ENCODE assay signal across 15 cellular contexts in genomic region chr7:136033413-136034031, GRCh38. TPM values are rescaled to one million over a fixed set of nuclear protein-coding genes. Genes with fewer than 3 reads are reported as not detected.
DNase-seq lines count a peak whose midpoint lies in the region; ATAC-seq and TF ChIP-seq lines count a peak whose summit lies in the region.
"Had no signal": no experiment of that assay in that cellular context is flagged by ENCODE, and none has a peak within 500 bp of the region (broad histone marks: within the 10 kb centered on the region; RNA-seq: fewer than 3 reads in every experiment).

No MANE protein-coding gene starts in this region.

- no peak overlapping the region for H3K4me3 Mint-ChIP-seq in stimulated activated naive CD8-positive, alpha-beta T cell treated with anti-CD3 and anti-CD28 coated beads, Interleukin-15, amount 100 ng/mL, for 72 hours
- H3K4me3 Mint-ChIP-seq in nephron progenitor cell: no peak overlapping the region

- TF ChIP-seq POLR2A in heart left ventricle (IDR thresholded peaks at IDR 0.05): no peak

- no peaks in the 10 kb centered on the region for H3K27me3 ChIP-seq in heart left ventricle
- H3K27me3 ChIP-seq: ascending aorta had no signal

- peak; percentile 26 for ATAC-seq in stimulated activated naive CD8-positive, alpha-beta T cell treated with anti-CD3 and anti-CD28 coated beads, Interleukin-15, Interleukin-2, amounts not matched to agents 100 U/mL and 50 U/mL, for 24 hours
- no peak for ATAC-seq in stimulated activated naive CD8-positive, alpha-beta T cell treated with anti-CD3 and anti-CD28 coated beads, Interleukin-15, amount 100 ng/mL, for 72 hours
- ATAC-seq in heart left ventricle: peak; percentile 90 to 95 (median 92)
- ATAC-seq in HG02981 (IDR thresholded peaks at IDR 0.05; ENCODE audit: unreplicated experiment): no peak
- no peak for ATAC-seq in HG03565 (IDR thresholded peaks at IDR 0.05; ENCODE audit: unreplicated experiment)

- no peak for DNase-seq in stimulated activated naive CD8-positive, alpha-beta T cell treated with anti-CD3 and anti-CD28 coated beads, Interleukin-15, Interleukin-2, amounts not matched to agents 100 U/mL and 50 U/mL, for 24 hours
- no peak for DNase-seq in stimulated activated naive CD8-positive, alpha-beta T cell treated with anti-CD3 and anti-CD28 coated beads, Interleukin-15, amount 100 ng/mL, for 72 hours
- DNase-seq in heart left ventricle (peak in 3 of 5 donors; percentile 15 to 53 (median 40)), nephron progenitor cell (no peak), NAMALWA (ENCODE audit: low spot score) (no peak), NCI-H1105 treated with DMSO at 0.1 percent for 48 hours (lab: John Stamatoyannopoulos, UW) (no peak)
- DNase-seq: Calu3, foreskin fibroblast, Karpas-422, NCI-H1930, SHP77, trophoblast cell had no signal

- H3K36me3 Mint-ChIP-seq in nephron progenitor cell (ENCODE audit: low read depth): peaks cover 4% of the 10 kb centered on the region

- intact Hi-C loops in heart left ventricle (cut with DNase I): loop anchor here in 1 of 10 donors (2.0 to 10.0 kb wide), 2 partner anchors 151 to 315 kb away; no protein-coding TSS in a partner anchor

- peaks cover 0 to 6% of the 10 kb centered on the region in 2 donors for H3K9me3 Mint-ChIP-seq in stimulated activated naive CD8-positive, alpha-beta T cell treated with anti-CD3 and anti-CD28 coated beads, Interleukin-15, amount 100 ng/mL, for 72 hours
- H3K9me3 Mint-ChIP-seq in nephron progenitor cell: peaks cover 8% of the 10 kb centered on the region

- H3K4me1 ChIP-seq in heart left ventricle: peaks cover 0 to 25% (median 4%) of the 10 kb centered on the region in 12 donors
- H3K4me1 ChIP-seq: ascending aorta had no signal

- TF ChIP-seq CTCF in heart left ventricle (IDR thresholded peaks at IDR 0.05) (no peak), nephron progenitor cell (IDR thresholded peaks at IDR 0.05) (no peak)

- H3K36me3 ChIP-seq in heart left ventricle: no peaks in the 10 kb centered on the region
- H3K36me3 ChIP-seq: ascending aorta had no signal

- H3K27me3 Mint-ChIP-seq in stimulated activated naive CD8-positive, alpha-beta T cell treated with anti-CD3 and anti-CD28 coated beads, Interleukin-15, amount 100 ng/mL, for 72 hours: no peaks in the 10 kb centered on the region
- H3K27me3 Mint-ChIP-seq in nephron progenitor cell (ENCODE audit: low read depth, poor library complexity): no peaks in the 10 kb centered on the region

- H3K9me3 ChIP-seq in heart left ventricle: no peaks in the 10 kb centered on the region
- H3K9me3 ChIP-seq: ascending aorta had no signal

- H3K4me1 Mint-ChIP-seq in stimulated activated naive CD8-positive, alpha-beta T cell treated with anti-CD3 and anti-CD28 coated beads, Interleukin-15, amount 100 ng/mL, for 72 hours: peaks cover 40% of the 10 kb centered on the region
- peaks cover 50% of the 10 kb centered on the region for H3K4me1 Mint-ChIP-seq in nephron progenitor cell

- peak overlapping the region in 1 of 2 donors; percentile 7 for H3K27ac Mint-ChIP-seq in stimulated activated naive CD8-positive, alpha-beta T cell treated with anti-CD3 and anti-CD28 coated beads, Interleukin-15, amount 100 ng/mL, for 72 hours
- peak overlapping the region; percentile 94 for H3K27ac Mint-ChIP-seq in nephron progenitor cell

- H3K27ac ChIP-seq in heart left ventricle: peak overlapping the region; percentile 57 to 91 (median 83)
- H3K27ac ChIP-seq: ascending aorta had no signal

- no peak overlapping the region for H3K4me3 ChIP-seq in heart left ventricle
- H3K4me3 ChIP-seq: ascending aorta had no signal

- 33 to 34% (median 33%) methylated on average over 6 of the region's 6 CpGs for WGBS in heart left ventricle, 4 donors

RNA-seq across cellular contexts. Expression of gene MTPN, which starts 56.4 kb away (rescaled TPM):
- total RNA-seq in heart left ventricle: 100 to 1,000 TPM in 2 of 9 donors, 10 to 100 TPM in 7; 58.7 to 130 (median 90.4) TPM
- polyA plus RNA-seq in heart left ventricle: 100 to 1,000 TPM in 1 of 2 donors, 10 to 100 TPM in 1; 22.1 to 115 TPM

Comparison
In these comparisons a context has a peak if more than half of its experiments do, and no peak if none do; other contexts are left out.
1. ATAC-seq: peak in stimulated activated naive CD8-positive, alpha-beta T cell treated with anti-CD3 and anti-CD28 coated beads, Interleukin-15, Interleukin-2, amounts not matched to agents 100 U/mL and 50 U/mL, for 24 hours (single experiment) and heart left ventricle (4 of 4); none in stimulated activated naive CD8-positive, alpha-beta T cell treated with anti-CD3 and anti-CD28 coated beads, Interleukin-15, amount 100 ng/mL, for 72 hours (single experiment), HG02981 (single experiment) and HG03565 (single experiment).
2. DNase-seq: peak in heart left ventricle (3 of 5); none in stimulated activated naive CD8-positive, alpha-beta T cell treated with anti-CD3 and anti-CD28 coated beads, Interleukin-15, Interleukin-2, amounts not matched to agents 100 U/mL and 50 U/mL, for 24 hours (single experiment), stimulated activated naive CD8-positive, alpha-beta T cell treated with anti-CD3 and anti-CD28 coated beads, Interleukin-15, amount 100 ng/mL, for 72 hours (0 of 2), nephron progenitor cell (single experiment), NAMALWA (single experiment) and NCI-H1105 treated with DMSO at 0.1 percent for 48 hours (single experiment).